Comparison of ENCODE assay signal across 22 cellular contexts in genomic region chr18:37309059-37309458, GRCh38.
DNase-seq lines count a peak whose midpoint lies in the region; ATAC-seq and TF ChIP-seq lines count a peak whose summit lies in the region.
"Had no signal": no experiment of that assay in that cellular context is flagged by ENCODE, and none has a peak within 500 bp of the region (broad histone marks: within the 10 kb centered on the region; RNA-seq: fewer than 3 reads in every experiment).

No MANE protein-coding gene starts in this region.

- TF ChIP-seq POLR2A in spleen (IDR thresholded peaks at IDR 0.05) = no peak

- CTCF ChIA-PET in activated CD8-positive, alpha-beta T cell treated with anti-CD3 and anti-CD28 coated beads, Interleukin-2, amount 10 ng/mL, durations not matched to agents 7 days and 5 days (lab: Charles Lee) = no interaction called here

- no peaks in the 10 kb centered on the region for H3K27me3 ChIP-seq in spleen (replicated peaks in 1 of 7)
- H3K27me3 ChIP-seq: BLaER1, body of pancreas, esophagus muscularis mucosa, heart left ventricle, tibial artery had no signal

- no peaks in the 10 kb centered on the region for H3K9me3 ChIP-seq in spleen
- H3K9me3 ChIP-seq: BLaER1, body of pancreas, esophagus muscularis mucosa, heart left ventricle, tibial artery had no signal

- TF ChIP-seq CTCF in LNCaP clone FGC (IDR thresholded peaks at IDR 0.05; ENCODE audit: control insufficient read depth, extremely low read depth, insufficient read depth) (peak; percentile 31; the same call in 1 of the 2 replicates), choroid plexus epithelial cell (conservative IDR thresholded peaks at IDR 0.05; ENCODE audit: low read depth, low read length) (peak; percentile 11), spleen (IDR thresholded peaks at IDR 0.05 in 8 of 11, conservative IDR thresholded peaks at IDR 0.05 in 3 of 11) (no peak)

- no peaks in the 10 kb centered on the region for H3K36me3 ChIP-seq in spleen
- H3K36me3 ChIP-seq: BLaER1, esophagus muscularis mucosa, heart left ventricle, tibial artery had no signal

- H3K27ac Mint-ChIP-seq in activated CD8-positive, alpha-beta T cell treated with anti-CD3 and anti-CD28 coated beads, Interleukin-2, amount 10 ng/mL, durations not matched to agents 7 days and 5 days = no peak overlapping the region
- H3K27ac Mint-ChIP-seq: activated CD8-positive, alpha-beta T cell treated with anti-CD3 and anti-CD28 coated beads for 36 hours; activated naive CD8-positive, alpha-beta T cell treated with anti-CD3 and anti-CD28 coated beads for 36 hours; dendritic cell treated with granulocyte-macrophage colony-stimulating factor and Interleukin-4, amounts not matched to agents 40 ng/mL and 50 ng/mL, for 4 days; stimulated activated memory B cell treated with anti-CD40 and anti-IgM and Interleukin-4, amounts not matched to agents 10 μg/mL and 1 μg/mL and 100 μg/mL, for 72 hours had no signal

- no peaks in the 10 kb centered on the region for H3K4me1 Mint-ChIP-seq in activated CD8-positive, alpha-beta T cell treated with anti-CD3 and anti-CD28 coated beads, Interleukin-2, amount 10 ng/mL, durations not matched to agents 7 days and 5 days (ENCODE audit: low read depth)
- H3K4me1 Mint-ChIP-seq: activated naive CD8-positive, alpha-beta T cell treated with anti-CD3 and anti-CD28 coated beads for 36 hours; stimulated activated memory B cell treated with anti-CD40 and anti-IgM and Interleukin-4, amounts not matched to agents 10 μg/mL and 1 μg/mL and 100 μg/mL, for 72 hours had no signal

- WGBS in spleen, 5 donors = 0 to 30% (median 27%) methylated on average over 1 of the region's 1 CpG

- POLR2A ChIA-PET in activated CD8-positive, alpha-beta T cell treated with anti-CD3 and anti-CD28 coated beads, Interleukin-2, amount 10 ng/mL, durations not matched to agents 7 days and 5 days (lab: Charles Lee) = no interaction called here

- H3K27me3 Mint-ChIP-seq in activated CD8-positive, alpha-beta T cell treated with anti-CD3 and anti-CD28 coated beads, Interleukin-2, amount 10 ng/mL, durations not matched to agents 7 days and 5 days (ENCODE audit: low read depth) = no peaks in the 10 kb centered on the region
- H3K27me3 Mint-ChIP-seq: activated CD8-positive, alpha-beta T cell treated with anti-CD3 and anti-CD28 coated beads for 36 hours; activated naive CD8-positive, alpha-beta T cell treated with anti-CD3 and anti-CD28 coated beads for 36 hours; dendritic cell treated with granulocyte-macrophage colony-stimulating factor and Interleukin-4, amounts not matched to agents 40 ng/mL and 50 ng/mL, for 4 days; stimulated activated memory B cell treated with anti-CD40 and anti-IgM and Interleukin-4, amounts not matched to agents 10 μg/mL and 1 μg/mL and 100 μg/mL, for 72 hours had no signal

- no peaks in the 10 kb centered on the region for H3K4me1 ChIP-seq in spleen
- H3K4me1 ChIP-seq: body of pancreas, esophagus muscularis mucosa, heart left ventricle, tibial artery had no signal

- H3K36me3 Mint-ChIP-seq in activated CD8-positive, alpha-beta T cell treated with anti-CD3 and anti-CD28 coated beads, Interleukin-2, amount 10 ng/mL, durations not matched to agents 7 days and 5 days (ENCODE audit: low read depth) = no peaks in the 10 kb centered on the region
- H3K36me3 Mint-ChIP-seq: activated naive CD8-positive, alpha-beta T cell treated with anti-CD3 and anti-CD28 coated beads for 36 hours; stimulated activated memory B cell treated with anti-CD40 and anti-IgM and Interleukin-4, amounts not matched to agents 10 μg/mL and 1 μg/mL and 100 μg/mL, for 72 hours had no signal

- DNase-seq in DMS153 (lab: John Stamatoyannopoulos, UW) (peak; percentile 52), DMS153 treated with DMSO at 0.1 percent for 48 hours (lab: John Stamatoyannopoulos, UW; ENCODE audit: unreplicated experiment) (no peak), LNCaP clone FGC (ENCODE audit: low read depth) (no peak), choroid plexus epithelial cell (ENCODE audit: low read depth) (peak; percentile 21), myocyte (ENCODE audit: low read depth) (peak; percentile 36), spleen (no peak)
- no peak for DNase-seq in activated CD8-positive, alpha-beta T cell treated with anti-CD3 and anti-CD28 coated beads, Interleukin-2, amount 10 ng/mL, durations not matched to agents 7 days and 5 days
- DNase-seq: activated CD8-positive, alpha-beta T cell treated with anti-CD3 and anti-CD28 coated beads for 36 hours; activated naive CD8-positive, alpha-beta T cell treated with anti-CD3 and anti-CD28 coated beads for 36 hours; activated T-cell treated with anti-CD3 and anti-CD28 coated beads, Interleukin-2, amount 50 U/mL, for 48 hours; body of pancreas; heart left ventricle; mesenchymal stem cell; T-helper 1 cell; tibial artery had no signal

- H3K27ac ChIP-seq in spleen = no peak overlapping the region
- H3K27ac ChIP-seq: 22Rv1, BLaER1, body of pancreas, esophagus muscularis mucosa, heart left ventricle, tibial artery had no signal

- intact Hi-C loops in spleen (cut with DNase I; ENCODE audit: low total_unique reads) = no loop called here

- H3K9me3 Mint-ChIP-seq in activated CD8-positive, alpha-beta T cell treated with anti-CD3 and anti-CD28 coated beads, Interleukin-2, amount 10 ng/mL, durations not matched to agents 7 days and 5 days (ENCODE audit: insufficient read depth) = no peaks in the 10 kb centered on the region
- H3K9me3 Mint-ChIP-seq: activated CD8-positive, alpha-beta T cell treated with anti-CD3 and anti-CD28 coated beads for 36 hours; activated naive CD8-positive, alpha-beta T cell treated with anti-CD3 and anti-CD28 coated beads for 36 hours; dendritic cell treated with granulocyte-macrophage colony-stimulating factor and Interleukin-4, amounts not matched to agents 40 ng/mL and 50 ng/mL, for 4 days; neural crest cell; stimulated activated memory B cell treated with anti-CD40 and anti-IgM and Interleukin-4, amounts not matched to agents 10 μg/mL and 1 μg/mL and 100 μg/mL, for 72 hours had no signal

- H3K4me3 Mint-ChIP-seq in activated CD8-positive, alpha-beta T cell treated with anti-CD3 and anti-CD28 coated beads, Interleukin-2, amount 10 ng/mL, durations not matched to agents 7 days and 5 days = no peak overlapping the region
- H3K4me3 Mint-ChIP-seq: activated CD8-positive, alpha-beta T cell treated with anti-CD3 and anti-CD28 coated beads for 36 hours; activated naive CD8-positive, alpha-beta T cell treated with anti-CD3 and anti-CD28 coated beads for 36 hours; dendritic cell treated with granulocyte-macrophage colony-stimulating factor and Interleukin-4, amounts not matched to agents 40 ng/mL and 50 ng/mL, for 4 days; neural crest cell; stimulated activated memory B cell treated with anti-CD40 and anti-IgM and Interleukin-4, amounts not matched to agents 10 μg/mL and 1 μg/mL and 100 μg/mL, for 72 hours had no signal

- H3K4me3 ChIP-seq in LNCaP clone FGC (ENCODE audit: low read depth, low read length) (no peak overlapping the region), choroid plexus epithelial cell (ENCODE audit: low read depth, low read length) (no peak overlapping the region), spleen (no peak overlapping the region)
- H3K4me3 ChIP-seq: BLaER1, body of pancreas, esophagus muscularis mucosa, heart left ventricle, tibial artery had no signal

- no peak for ATAC-seq in activated CD8-positive, alpha-beta T cell treated with anti-CD3 and anti-CD28 coated beads, Interleukin-2, amount 10 ng/mL, durations not matched to agents 7 days and 5 days
- ATAC-seq in GM18519 (IDR thresholded peaks at IDR 0.05; ENCODE audit: low FRiP score, unreplicated experiment) = no peak
- ATAC-seq: activated CD8-positive, alpha-beta T cell treated with anti-CD3 and anti-CD28 coated beads for 36 hours; body of pancreas; stimulated activated memory B cell treated with anti-CD40 and anti-IgM and Interleukin-4, amounts not matched to agents 10 μg/mL and 1 μg/mL and 100 μg/mL, for 72 hours had no signal

Comparison
In these comparisons a context has a peak if more than half of its experiments do, and no peak if none do; other contexts are left out.
1. DNase-seq: peak in DMS153 (single experiment), choroid plexus epithelial cell (single experiment) and myocyte (single experiment); none in DMS153 treated with DMSO at 0.1 percent for 48 hours (single experiment), LNCaP clone FGC (single experiment), activated CD8-positive, alpha-beta T cell treated with anti-CD3 and anti-CD28 coated beads, Interleukin-2, amount 10 ng/mL, durations not matched to agents 7 days and 5 days (single experiment) and spleen (single experiment).
2. CTCF ChIP-seq: peak in LNCaP clone FGC (single experiment) and choroid plexus epithelial cell (single experiment); none in spleen (0 of 11).